14 cellular contexts compared by ENCODE assay signal in genomic region chr16:2768403-2769089, GRCh38. TPM values are rescaled to one million over a fixed set of nuclear protein-coding genes. Genes with fewer than 3 reads are reported as not detected.
DNase-seq lines count a peak whose midpoint lies in the region; ATAC-seq and TF ChIP-seq lines count a peak whose summit lies in the region.
"Had no signal": no experiment of that assay in that cellular context is flagged by ENCODE, and none has a peak within 500 bp of the region (broad histone marks: within the 10 kb centered on the region; RNA-seq: fewer than 3 reads in every experiment).

No MANE protein-coding gene starts in this region.

- no peak for TF ChIP-seq POLR2A in uterus (IDR thresholded peaks at IDR 0.05)

- H3K27ac Mint-ChIP-seq in HFFc6: peak overlapping the region; percentile 48
- H3K27ac Mint-ChIP-seq in central memory CD8-positive, alpha-beta T cell (ENCODE audit: low read depth): peak overlapping the region; percentile 94
- H3K27ac Mint-ChIP-seq in progenitor cell of endocrine pancreas: peak overlapping the region; percentile 24

- no peak overlapping the region for H3K27ac ChIP-seq in uterus
- H3K27ac ChIP-seq: pancreas, thoracic aorta had no signal

- no peak overlapping the region for H3K4me3 ChIP-seq in uterus
- H3K4me3 ChIP-seq: pancreas, thoracic aorta had no signal

- H3K4me1 Mint-ChIP-seq in HFFc6 (ENCODE audit: low read depth): peaks cover 44% of the 10 kb centered on the region
- H3K4me1 Mint-ChIP-seq in central memory CD8-positive, alpha-beta T cell: peaks cover 45% of the 10 kb centered on the region
- no peaks in the 10 kb centered on the region for H3K4me1 Mint-ChIP-seq in progenitor cell of endocrine pancreas (ENCODE audit: low read depth)

- intact Hi-C loops in uterus (cut with DNase I; ENCODE audit: low total_unique reads): no loop called here

- no peak for DNase-seq in HFFc6
- DNase-seq in central memory CD8-positive, alpha-beta T cell (ENCODE audit: low spot score in 2 of 2): no peak
- no peak for DNase-seq in progenitor cell of endocrine pancreas (ENCODE audit: low spot score, unreplicated experiment)
- no peak for DNase-seq in uterus
- DNase-seq in HPDE6-E6E7 (ENCODE audit: extremely low spot score): no peak
- no peak for DNase-seq in activated T-cell treated with anti-CD3 and anti-CD28 coated beads, Interleukin-2, amount 50 U/mL, for 48 hours
- DNase-seq: activated T-cell treated with anti-CD3 and anti-CD28 coated beads, Interleukin-2, amount 50 U/mL, for 1 hour; cerebellar nuclear complex; RPMI8226; stimulated activated CD4-positive, alpha-beta T cell treated with anti-CD3 and anti-CD28 coated beads, Interleukin-2, amount 100 ng/mL, for 48 hours had no signal

- H3K27me3 Mint-ChIP-seq in HFFc6 (ENCODE audit: insufficient read depth) (peaks cover 15% of the 10 kb centered on the region), progenitor cell of endocrine pancreas (no peaks in the 10 kb centered on the region)
- no peaks in the 10 kb centered on the region for H3K27me3 Mint-ChIP-seq in central memory CD8-positive, alpha-beta T cell

- TF ChIP-seq CTCF in HFFc6 (IDR thresholded peaks at IDR 0.05) (no peak), progenitor cell of endocrine pancreas (IDR thresholded peaks at IDR 0.05; ENCODE audit: unreplicated experiment) (no peak), uterus (IDR thresholded peaks at IDR 0.05) (no peak)

- peaks cover 0 to 13% of the 10 kb centered on the region in 2 donors for H3K4me1 ChIP-seq in uterus
- H3K4me1 ChIP-seq: Caco-2, pancreas had no signal

- peaks cover 29% of the 10 kb centered on the region for H3K9me3 Mint-ChIP-seq in HFFc6
- no peaks in the 10 kb centered on the region for H3K9me3 Mint-ChIP-seq in central memory CD8-positive, alpha-beta T cell
- peaks cover 11% of the 10 kb centered on the region for H3K9me3 Mint-ChIP-seq in progenitor cell of endocrine pancreas (ENCODE audit: low read depth)

- no peaks in the 10 kb centered on the region for H3K27me3 ChIP-seq in uterus
- H3K27me3 ChIP-seq: pancreas had no signal

- H3K4me3 Mint-ChIP-seq in HFFc6 (no peak overlapping the region), progenitor cell of endocrine pancreas (ENCODE audit: low read depth) (no peak overlapping the region)
- H3K4me3 Mint-ChIP-seq in central memory CD8-positive, alpha-beta T cell: peak overlapping the region; percentile 52

- H3K36me3 Mint-ChIP-seq in HFFc6 (ENCODE audit: low read depth) (peaks cover 72% of the 10 kb centered on the region), progenitor cell of endocrine pancreas (ENCODE audit: insufficient read depth) (peaks cover 55% of the 10 kb centered on the region)
- H3K36me3 Mint-ChIP-seq in central memory CD8-positive, alpha-beta T cell (ENCODE audit: insufficient read depth): peaks cover 92% of the 10 kb centered on the region

- no peaks in the 10 kb centered on the region for H3K9me3 ChIP-seq in uterus
- H3K9me3 ChIP-seq: Caco-2, pancreas, thoracic aorta had no signal

- no peak for ATAC-seq in central memory CD8-positive, alpha-beta T cell (replicated peaks; ENCODE audit: extremely low read depth, poor library complexity, severe bottlenecking)
- ATAC-seq: HCT116, pancreas had no signal

- no peaks in the 10 kb centered on the region for H3K36me3 ChIP-seq in uterus

RNA-seq across cellular contexts. Expression of gene ELOB, which starts 8.5 kb away (rescaled TPM):
- total RNA-seq in HFFc6 (2021; fragmentation: NEBNext Ultra II Directional; extraction: Animal tissue kit (Norgen Biotek cat#: 25700)): 100 to 1,000 TPM; 329 to 403 (median 352) TPM
- total RNA-seq in progenitor cell of endocrine pancreas (201 and 207 TPM in 2 replicates), uterus (100 to 1,000 TPM in 3 of 4 donors, 10 to 100 TPM in 1; 88.4 to 524 (median 219) TPM)

RNA-seq across cellular contexts. Expression of gene SRRM2, which starts 16.1 kb away (rescaled TPM):
- 100 to 1,000 TPM; 223 to 317 (median 269) TPM for total RNA-seq in HFFc6 (2021; fragmentation: NEBNext Ultra II Directional; extraction: Animal tissue kit (Norgen Biotek cat#: 25700))
- total RNA-seq in progenitor cell of endocrine pancreas (817 and 838 TPM in 2 replicates), uterus (100 to 1,000 TPM in 3 of 4 donors, 10 to 100 TPM in 1; 92.7 to 900 (median 121) TPM)

RNA-seq across cellular contexts. Expression of gene PRSS33, which starts 18.8 kb away (rescaled TPM):
- total RNA-seq in HFFc6 (2021; fragmentation: NEBNext Ultra II Directional; extraction: Animal tissue kit (Norgen Biotek cat#: 25700)): not detected
- total RNA-seq in progenitor cell of endocrine pancreas (0.27 and 0.31 TPM in 2 replicates), uterus (under 1 TPM in 1 of 4 donors, not detected in 3; 0.21 TPM)
- total RNA-seq: Caco-2, pancreas, thoracic aorta had no signal

RNA-seq across cellular contexts. Expression of gene PRSS41, which starts 29.7 kb away (rescaled TPM):
- not detected for total RNA-seq in HFFc6 (2021; fragmentation: NEBNext Ultra II Directional; extraction: Animal tissue kit (Norgen Biotek cat#: 25700))
- total RNA-seq in progenitor cell of endocrine pancreas (not detected in 2 replicates), uterus (not detected)
- total RNA-seq: Caco-2, pancreas, thoracic aorta had no signal

RNA-seq across cellular contexts. Expression of gene PRSS21, which starts 48.5 kb away (rescaled TPM):
- total RNA-seq in HFFc6 (2021; fragmentation: NEBNext Ultra II Directional; extraction: Animal tissue kit (Norgen Biotek cat#: 25700)): not detected
- not detected in 2 replicates for total RNA-seq in progenitor cell of endocrine pancreas
- total RNA-seq in uterus: not detected
- total RNA-seq: Caco-2 had no signal

Comparison
In these comparisons a context has a peak if more than half of its experiments do, and no peak if none do; other contexts are left out.
1. H3K27ac Mint-ChIP-seq: peak in every context shown above with its lines; median percentile 94 in central memory CD8-positive, alpha-beta T cell; 48 in HFFc6; 24 in progenitor cell of endocrine pancreas.